Comparison of ENCODE assay signal across 1 cellular context in genomic region chr14:98808494-98809407, GRCh38.
TF ChIP-seq lines count a peak whose summit lies in the region.

No MANE protein-coding gene starts in this region.

TF ChIP-seq in GM23338, 12 proteins besides CTCF, POLR2A, EP300 and RAD21 (continued from another document):
- TF ChIP-seq ZNF462 (CRISPR knock-in tag; IDR thresholded peaks at IDR 0.05) (no peak), ETS1 (IDR thresholded peaks at IDR 0.05) (no peak), POLR2AphosphoS5 (IDR thresholded peaks at IDR 0.05; ENCODE audit: low read depth) (no peak), CREB1 (CRISPR knock-in tag; IDR thresholded peaks at IDR 0.05; ENCODE audit: low read depth) (no peak)
TF ChIP-seq in GM23338: peak in this region for 0.
